Comparison of ENCODE assay signal across 8 cellular contexts in genomic region chr2:239400907-239401449, GRCh38. TPM values are rescaled to one million over a fixed set of nuclear protein-coding genes. Genes with fewer than 3 reads are reported as not detected.
DNase-seq lines count a peak whose midpoint lies in the region; ATAC-seq and TF ChIP-seq lines count a peak whose summit lies in the region.

HDAC4 (minus strand) TSS chr2:239401020; CDS start chr2:239352699, 48,321 bp downstream.

- TF ChIP-seq CTCF in MM.1S (IDR thresholded peaks at IDR 0.05; ENCODE audit: low read length) (no peak), fibroblast of pulmonary artery (IDR thresholded peaks at IDR 0.05; ENCODE audit: low read length, missing control alignments) (no peak), natural killer cell (IDR thresholded peaks at IDR 0.05) (no peak)

- no peaks in the 10 kb centered on the region for H3K9me2 ChIP-seq in MM.1S (replicated peaks; ENCODE audit: insufficient read depth, low read length)

- H3K9me3 ChIP-seq in MM.1S (replicated peaks; ENCODE audit: insufficient read depth, low read length) = no peaks in the 10 kb centered on the region

- no peaks in the 10 kb centered on the region for H3K9me3 Mint-ChIP-seq in natural killer cell

- peaks cover 8% of the 10 kb centered on the region for H3F3A ChIP-seq in MM.1S (ENCODE audit: insufficient read depth, low read length)

- peaks cover 37% of the 10 kb centered on the region for H3K79me2 ChIP-seq in MM.1S (ENCODE audit: low read length)

- no peaks in the 10 kb centered on the region for H3K4me1 ChIP-seq in MM.1S (ENCODE audit: low read length)

- peak; percentile 98 for DNase-seq in EH (ENCODE audit: low read depth)
- DNase-seq in HCEC 1CT = peak; percentile 98
- peak; percentile 96 for DNase-seq in MM.1S
- DNase-seq in SIG-M5 (lab: John Stamatoyannopoulos, UW) = peak; percentile 96
- DNase-seq in activated effector memory CD4-positive, alpha-beta T cell treated with anti-CD3 and anti-CD28 coated beads, Interleukin-2, amount 50 U/mL, for 16 hours = peak; percentile 100
- DNase-seq in fibroblast of pulmonary artery (ENCODE audit: low read depth) = peak; percentile 99
- DNase-seq in natural killer cell = peak; percentile 99
- DNase-seq in stimulated activated naive CD4-positive, alpha-beta T cell (lab: John Stamatoyannopoulos, UW) = peak; percentile 99 to 100 (median 100)

- peak within 1 kb of the TSS; percentile 97 for H3K9ac ChIP-seq in MM.1S (ENCODE audit: low read length)

- no peaks in the 10 kb centered on the region for H3K27me3 ChIP-seq in MM.1S (replicated peaks; ENCODE audit: insufficient read depth, low read length)

- no peaks in the 10 kb centered on the region for H3K36me3 Mint-ChIP-seq in natural killer cell

- peak within 1 kb of the TSS; percentile 98 for H3K27ac Mint-ChIP-seq in natural killer cell

- no peaks in the 10 kb centered on the region for H4K20me1 ChIP-seq in MM.1S (ENCODE audit: insufficient read depth, low read length)

- H3K27me3 Mint-ChIP-seq in natural killer cell (ENCODE audit: low read depth in 2 of 2) = peaks cover 0 to 4% of the 10 kb centered on the region in 2 donors

- H3K4me3 ChIP-seq in MM.1S (ENCODE audit: low read length) = peak within 1 kb of the TSS; percentile 74
- peak within 1 kb of the TSS; percentile 87 for H3K4me3 ChIP-seq in fibroblast of pulmonary artery (replicated peaks; ENCODE audit: low read depth, low read length)

- H3K4me3 Mint-ChIP-seq in natural killer cell = peak within 1 kb of the TSS; percentile 96

- H3K4me1 Mint-ChIP-seq in natural killer cell = peaks cover 21 to 44% of the 10 kb centered on the region in 2 donors

- H3K4me2 ChIP-seq in MM.1S (ENCODE audit: low read depth, low read length) = peak within 1 kb of the TSS; percentile 82

- peak within 1 kb of the TSS; percentile 87 for H3K27ac ChIP-seq in MM.1S (ENCODE audit: low read length)

- peak within 1 kb of the TSS; percentile 52 for H2AFZ ChIP-seq in MM.1S (ENCODE audit: low read length)

- ATAC-seq in natural killer cell = peak; percentile 86 to 96 (median 86)

- no peaks in the 10 kb centered on the region for H3K36me3 ChIP-seq in MM.1S (replicated peaks; ENCODE audit: insufficient read depth, low read length)

- intact Hi-C loops in natural killer cell (cut with micrococcal nuclease) = loop anchor here (1.0 kb wide), 1 partner anchor 134 kb away; no protein-coding TSS in a partner anchor

RNA-seq across cellular contexts. Expression of gene HDAC4, which starts in this region (rescaled TPM):
- total RNA-seq in natural killer cell = 100 to 1,000 TPM in 2 of 3 donors, 10 to 100 TPM in 1; 74.9 to 105 (median 100) TPM

Comparison
In these comparisons a context has a peak if more than half of its experiments do, and no peak if none do; other contexts are left out.
1. Peak in every context shown above with its lines: DNase-seq, ATAC-seq, H3K4me3 ChIP-seq and H3K27ac ChIP-seq.